In genomic region chr3:17994167-17994566, GRCh38 we compare ENCODE assay signal across 5 cellular contexts.
"Had no signal": no experiment of that assay in that cellular context is flagged by ENCODE, and none has a peak within 500 bp of the region (broad histone marks: within the 10 kb centered on the region; RNA-seq: fewer than 3 reads in every experiment).

No MANE protein-coding gene starts in this region.

- H3K9me3 ChIP-seq: HAP-1 had no signal

- H3K4me3 ChIP-seq: GM23248, HAP-1 had no signal

- H3K27ac ChIP-seq: GM23248 had no signal

- H2AFZ ChIP-seq: GM23248 had no signal

- DNase-seq: GM23248, GOT3, H7, IMR-90 had no signal

- H3K36me3 ChIP-seq: HAP-1 had no signal

- H3K9ac ChIP-seq: GM23248 had no signal

- H3K4me1 ChIP-seq: HAP-1 had no signal
